28 cellular contexts compared by ENCODE assay signal in genomic region chr2:216041438-216041837, GRCh38. TPM values are rescaled to one million over a fixed set of nuclear protein-coding genes. Genes with fewer than 3 reads are reported as not detected.
"Had no signal": no experiment of that assay in that cellular context is flagged by ENCODE, and none has a peak within 500 bp of the region (broad histone marks: within the 10 kb centered on the region; RNA-seq: fewer than 3 reads in every experiment).

No MANE protein-coding gene starts in this region.

- H3K27ac Mint-ChIP-seq: stimulated activated memory B cell treated with anti-CD40 and anti-IgM and Interleukin-4, amounts not matched to agents 10 μg/mL and 1 μg/mL and 100 μg/mL, for 72 hours; stimulated activated naive B cell treated with anti-CD40 and anti-IgM and Interleukin-4, amounts not matched to agents 10 μg/mL and 1 μg/mL and 100 μg/mL, for 72 hours; stimulated activated naive CD8-positive, alpha-beta T cell treated with anti-CD3 and anti-CD28 coated beads, Interleukin-15, amount 100 ng/mL, for 72 hours; stimulated activated naive CD8-positive, alpha-beta T cell treated with anti-CD3 and anti-CD28 coated beads, Interleukin-15, Interleukin-2, amounts not matched to agents 100 ng/mL and 50 ng/mL, for 24 hours; type B pancreatic cell had no signal

- H3K4me1 Mint-ChIP-seq: stimulated activated memory B cell treated with anti-CD40 and anti-IgM and Interleukin-4, amounts not matched to agents 10 μg/mL and 1 μg/mL and 100 μg/mL, for 72 hours; stimulated activated naive B cell treated with anti-CD40 and anti-IgM and Interleukin-4, amounts not matched to agents 10 μg/mL and 1 μg/mL and 100 μg/mL, for 72 hours had no signal

- H3K27ac ChIP-seq: stomach, suprapubic skin, testis, thoracic aorta, thyroid gland, tibial artery, tibial nerve, transverse colon, upper lobe of left lung, upper lobe of right lung, uterus, vagina had no signal

- H3K4me3 Mint-ChIP-seq: stimulated activated memory B cell treated with anti-CD40 and anti-IgM and Interleukin-4, amounts not matched to agents 10 μg/mL and 1 μg/mL and 100 μg/mL, for 72 hours; stimulated activated naive B cell treated with anti-CD40 and anti-IgM and Interleukin-4, amounts not matched to agents 10 μg/mL and 1 μg/mL and 100 μg/mL, for 72 hours; stimulated activated naive CD8-positive, alpha-beta T cell treated with anti-CD3 and anti-CD28 coated beads, Interleukin-15, amount 100 ng/mL, for 72 hours; stimulated activated naive CD8-positive, alpha-beta T cell treated with anti-CD3 and anti-CD28 coated beads, Interleukin-15, Interleukin-2, amounts not matched to agents 100 ng/mL and 50 ng/mL, for 24 hours; type B pancreatic cell had no signal

- H3K27me3 Mint-ChIP-seq: stimulated activated memory B cell treated with anti-CD40 and anti-IgM and Interleukin-4, amounts not matched to agents 10 μg/mL and 1 μg/mL and 100 μg/mL, for 72 hours; stimulated activated naive B cell treated with anti-CD40 and anti-IgM and Interleukin-4, amounts not matched to agents 10 μg/mL and 1 μg/mL and 100 μg/mL, for 72 hours; stimulated activated naive CD8-positive, alpha-beta T cell treated with anti-CD3 and anti-CD28 coated beads, Interleukin-15, amount 100 ng/mL, for 72 hours; stimulated activated naive CD8-positive, alpha-beta T cell treated with anti-CD3 and anti-CD28 coated beads, Interleukin-15, Interleukin-2, amounts not matched to agents 100 ng/mL and 50 ng/mL, for 24 hours; type B pancreatic cell had no signal

- H3K36me3 ChIP-seq: thoracic aorta, thyroid gland, transverse colon, uterus, vagina had no signal

- H3K4me3 ChIP-seq: stomach, suprapubic skin, testis, thoracic aorta, thyroid gland, tibial artery, tibial nerve, transverse colon, upper lobe of left lung, upper lobe of right lung, uterus, vagina had no signal

- H3K27me3 ChIP-seq: stomach, suprapubic skin, testis, thyroid gland, tibial artery, tibial nerve, transverse colon, upper lobe of left lung, upper lobe of right lung, uterus, vagina had no signal

- H3K4me1 ChIP-seq: stomach, suprapubic skin, testis, tibial artery, tibial nerve, transverse colon, upper lobe of left lung, upper lobe of right lung, uterus, vagina had no signal

- FAIRE-seq: urothelium cell line had no signal

- ATAC-seq: stimulated activated memory B cell treated with anti-CD40 and anti-IgM and Interleukin-4, amounts not matched to agents 10 μg/mL and 1 μg/mL and 100 μg/mL, for 72 hours; stimulated activated naive B cell treated with anti-CD40 and anti-IgM and Interleukin-4, amounts not matched to agents 10 μg/mL and 1 μg/mL and 100 μg/mL, for 72 hours; stimulated activated naive CD8-positive, alpha-beta T cell treated with anti-CD3 and anti-CD28 coated beads, Interleukin-15, amount 100 ng/mL, for 72 hours; stimulated activated naive CD8-positive, alpha-beta T cell treated with anti-CD3 and anti-CD28 coated beads, Interleukin-15, Interleukin-2, amounts not matched to agents 100 U/mL and 50 U/mL, for 24 hours; upper lobe of right lung had no signal

- DNase-seq: stimulated activated CD4-positive, alpha-beta T cell treated with anti-CD3 and anti-CD28 coated beads, Interleukin-2, amount 100 ng/mL, for 48 hours; stimulated activated CD4-positive, alpha-beta T cell treated with anti-CD3 and anti-CD28 coated beads, Interleukin-4, amount 100 ng/mL, for 1 hour; stimulated activated CD4-positive, alpha-beta T cell treated with anti-CD3 and anti-CD28 coated beads, Interleukin-4, amount 100 ng/mL, for 24 hours; stimulated activated CD4-positive, alpha-beta T cell treated with anti-CD3 and anti-CD28 coated beads, Interleukin-4, amount 100 ng/mL, for 4 hours; stimulated activated CD8-positive, alpha-beta memory T cell treated with anti-CD3 and anti-CD28 coated beads, Interleukin-4, amount 100 ng/mL, for 48 hours; stimulated activated naive B cell treated with anti-CD40 and anti-IgM and Interleukin-4, amounts not matched to agents 10 μg/mL and 1 μg/mL and 100 μg/mL, for 72 hours; stimulated activated naive CD4-positive, alpha-beta T cell; stimulated activated naive CD4-positive, alpha-beta T cell treated with Interleukin-2 at 50 U/mL for 16 hours; stimulated activated naive CD8-positive, alpha-beta T cell treated with anti-CD3 and anti-CD28 coated beads, Interleukin-15, amount 100 ng/mL, for 72 hours; stimulated activated naive CD8-positive, alpha-beta T cell treated with anti-CD3 and anti-CD28 coated beads, Interleukin-15, Interleukin-2, amounts not matched to agents 100 U/mL and 50 U/mL, for 24 hours; stomach; substantia nigra; testis; thyroid gland; tibial artery; transverse colon; trophoblast cell; upper lobe of left lung; upper lobe of right lung; uterus had no signal

- H3K9me3 ChIP-seq: stomach, suprapubic skin, testis, thoracic aorta, thyroid gland, tibial artery, tibial nerve, transverse colon, upper lobe of left lung, upper lobe of right lung, uterus, vagina had no signal

- H3K9me3 Mint-ChIP-seq: stimulated activated memory B cell treated with anti-CD40 and anti-IgM and Interleukin-4, amounts not matched to agents 10 μg/mL and 1 μg/mL and 100 μg/mL, for 72 hours; stimulated activated naive B cell treated with anti-CD40 and anti-IgM and Interleukin-4, amounts not matched to agents 10 μg/mL and 1 μg/mL and 100 μg/mL, for 72 hours; stimulated activated naive CD8-positive, alpha-beta T cell treated with anti-CD3 and anti-CD28 coated beads, Interleukin-15, amount 100 ng/mL, for 72 hours; stimulated activated naive CD8-positive, alpha-beta T cell treated with anti-CD3 and anti-CD28 coated beads, Interleukin-15, Interleukin-2, amounts not matched to agents 100 ng/mL and 50 ng/mL, for 24 hours; type B pancreatic cell had no signal

RNA-seq across cellular contexts. Expression of gene TMEM169, which starts 40.3 kb away (rescaled TPM):
- total RNA-seq: thoracic aorta, vagina had no signal
